Comparison of ENCODE assay signal across 20 cellular contexts in genomic region chr1:37879865-37880264, GRCh38. TPM values are rescaled to one million over a fixed set of nuclear protein-coding genes. Genes with fewer than 3 reads are reported as not detected.
A peak's percentile ranks its signal among the peaks of the same experiment; 100 is the strongest.
DNase-seq lines count a peak whose midpoint lies in the region; ATAC-seq, FAIRE-seq and TF ChIP-seq lines count a peak whose summit lies in the region.
"Had no signal": no experiment of that assay in that cellular context is flagged by ENCODE, and none has a peak within 500 bp of the region (broad histone marks: within the 10 kb centered on the region; RNA-seq: fewer than 3 reads in every experiment).

No MANE protein-coding gene starts in this region.

- ATAC-seq in right lobe of liver, result peak in 3 of 4 donors; percentile 25 to 47 (median 30)
- no peak for ATAC-seq in stimulated activated naive CD8-positive, alpha-beta T cell treated with anti-CD3 and anti-CD28 coated beads, Interleukin-15, Interleukin-2, amounts not matched to agents 100 U/mL and 50 U/mL, for 24 hours

- no peaks in the 10 kb centered on the region for H3K27me3 ChIP-seq in right lobe of liver
- no peaks in the 10 kb centered on the region for H3K27me3 ChIP-seq in trophoblast cell (ENCODE audit: insufficient read depth, low read length)

- H4K12ac ChIP-seq in trophoblast cell (ENCODE audit: low read depth, low read length), result no peak overlapping the region

- no peak overlapping the region for H2AK5ac ChIP-seq in trophoblast cell (ENCODE audit: low read length)

- no peak overlapping the region for H3K4me3 ChIP-seq in kidney (ENCODE audit: low read length in 2 of 2)
- H3K4me3 ChIP-seq in right lobe of liver, result no peak overlapping the region
- H3K4me3 ChIP-seq in trophoblast cell (ENCODE audit: low read depth, low read length), result no peak overlapping the region
- H3K4me3 ChIP-seq: HAP-1 had no signal

- no peak overlapping the region for H3K23ac ChIP-seq in trophoblast cell (ENCODE audit: low read length)

- H3K27ac ChIP-seq in kidney (ENCODE audit: low read depth in 2 of 2, low read length in 2 of 2) (peak overlapping the region; percentile 11 to 14), right lobe of liver (no peak overlapping the region), trophoblast cell (ENCODE audit: low read depth, low read length) (no peak overlapping the region)

- no peaks in the 10 kb centered on the region for H3K79me2 ChIP-seq in trophoblast cell (ENCODE audit: control insufficient read depth, insufficient read depth, low read length, poor library complexity)

- FAIRE-seq in kidney (lab: Jason Lieb, UNC), result no peak
- FAIRE-seq: GM12891, GM18507, H54 had no signal

- H4K91ac ChIP-seq in trophoblast cell (ENCODE audit: low read depth, low read length), result no peak overlapping the region

- no peak overlapping the region for H2AFZ ChIP-seq in trophoblast cell (ENCODE audit: insufficient read depth, low read length, poor library complexity)

- TF ChIP-seq CTCF in kidney (IDR thresholded peaks at IDR 0.05; ENCODE audit: borderline replicate concordance, extremely low read depth, insufficient read depth) (no peak), right lobe of liver (IDR thresholded peaks at IDR 0.05) (no peak)

- no peaks in the 10 kb centered on the region for H3K79me1 ChIP-seq in trophoblast cell (ENCODE audit: low read length)

- no peak overlapping the region for H3K4ac ChIP-seq in trophoblast cell (ENCODE audit: low read depth, low read length)

- H3K4me1 ChIP-seq in kidney (ENCODE audit: control insufficient read depth in 1 of 2, insufficient read depth in 1 of 2, low read depth in 1 of 2, low read length in 2 of 2), result peaks cover 0 to 4% of the 10 kb centered on the region in 2 donors
- peaks cover 0 to 9% (median 0%) of the 10 kb centered on the region in 4 donors for H3K4me1 ChIP-seq in right lobe of liver
- H3K4me1 ChIP-seq in trophoblast cell (ENCODE audit: control insufficient read depth in 1 of 2, insufficient read depth in 2 of 2, low read length in 2 of 2), result no peaks in the 10 kb centered on the region
- H3K4me1 ChIP-seq: HAP-1 had no signal

- H3K36me3 ChIP-seq in kidney (ENCODE audit: control insufficient read depth in 1 of 2, insufficient read depth in 2 of 2, low read length in 2 of 2) (peaks cover 29 to 52% of the 10 kb centered on the region in 2 donors), right lobe of liver (peaks cover 0 to 87% (median 30%) of the 10 kb centered on the region in 4 donors), trophoblast cell (ENCODE audit: control insufficient read depth in 1 of 2, insufficient read depth in 2 of 2, low read length in 2 of 2) (peaks cover 23 to 24% of the 10 kb centered on the region in 2 experiments)

- H3K4me2 ChIP-seq in trophoblast cell (ENCODE audit: low read length), result no peak overlapping the region

- 57% methylated on average over 3 of the region's 4 CpGs for WGBS in right lobe of liver (ENCODE audit: insufficient coverage, low coverage, low lambda C conversion rate, missing lambda C conversion rate)
- WGBS in trophoblast cell (ENCODE audit: extremely low coverage, insufficient coverage, insufficient read length), result no CpG with 5 or more reads among the region's 4 CpGs

- no peak overlapping the region for H3K9ac ChIP-seq in kidney (ENCODE audit: low read length in 2 of 2)
- H3K9ac ChIP-seq in trophoblast cell (ENCODE audit: low read length), result no peak overlapping the region

- intact Hi-C loops in kidney (cut with DNase I) (no loop called here), right lobe of liver (cut with DNase I) (no loop called here)

- no peak overlapping the region for H4K8ac ChIP-seq in trophoblast cell (ENCODE audit: low read depth, low read length)

- peak; percentile 78 for DNase-seq in HT-29 (ENCODE audit: low spot score)
- DNase-seq in kidney, result no peak
- no peak for DNase-seq in right lobe of liver
- peak; percentile 91 to 96 for DNase-seq in trophoblast cell
- DNase-seq in stimulated activated naive CD8-positive, alpha-beta T cell treated with anti-CD3 and anti-CD28 coated beads, Interleukin-15, Interleukin-2, amounts not matched to agents 100 U/mL and 50 U/mL, for 24 hours, result no peak
- no peak for DNase-seq in DMS53 (lab: John Stamatoyannopoulos, UW)
- no peak for DNase-seq in GM19240 (ENCODE audit: insufficient read length, low spot score)
- DNase-seq: C1 segment of cervical spinal cord; CD4-positive, alpha-beta memory T cell; COR-L47; DMS153; DMS79; EL; GDM1; GOT3; HFFc6 had no signal

- TF ChIP-seq POLR2A in right lobe of liver (IDR thresholded peaks at IDR 0.05), result no peak

- no peak overlapping the region for H3K18ac ChIP-seq in trophoblast cell (ENCODE audit: low read length)

- H3K14ac ChIP-seq in trophoblast cell (ENCODE audit: low read length), result no peak overlapping the region

- no peak overlapping the region for H2BK5ac ChIP-seq in trophoblast cell (ENCODE audit: low read depth, low read length, poor library complexity)

- no peak overlapping the region for H2BK120ac ChIP-seq in trophoblast cell (ENCODE audit: insufficient read depth, low read length, poor library complexity)

- no peak overlapping the region for H2BK12ac ChIP-seq in trophoblast cell (ENCODE audit: low read length)

- H3K9me3 ChIP-seq in kidney (ENCODE audit: control insufficient read depth in 1 of 2, low read length in 2 of 2), result no peaks in the 10 kb centered on the region
- H3K9me3 ChIP-seq in right lobe of liver, result no peaks in the 10 kb centered on the region
- no peaks in the 10 kb centered on the region for H3K9me3 ChIP-seq in trophoblast cell (ENCODE audit: insufficient read depth, low read depth, low read length)
- H3K9me3 ChIP-seq: HAP-1 had no signal

RNA-seq across cellular contexts. Expression of gene MTF1, which starts 20.5 kb away (rescaled TPM):
- total RNA-seq in HT-29 (2014; rRNA removed; shearing (Covaris generic)), result 3.0 and 3.7 TPM in 2 replicates
- total RNA-seq in kidney, result 26.7 TPM
- polyA plus RNA-seq in kidney (ENCODE audit: insufficient read depth, low read depth, low replicate concordance), result 2.2 TPM
- total RNA-seq in right lobe of liver, result 10 to 100 TPM in 1 of 6 experiments, 1 to 10 TPM in 5; 3.5 to 10.3 (median 6.1) TPM
- 4.3 and 4.5 TPM in 2 replicates for polyA plus RNA-seq in trophoblast cell (2013)

Comparison
In these comparisons a context has a peak if more than half of its experiments do, and no peak if none do; other contexts are left out.
1. DNase-seq: peak in HT-29 (single experiment) and trophoblast cell (2 of 2); none in kidney (single experiment), right lobe of liver (0 of 3), stimulated activated naive CD8-positive, alpha-beta T cell treated with anti-CD3 and anti-CD28 coated beads, Interleukin-15, Interleukin-2, amounts not matched to agents 100 U/mL and 50 U/mL, for 24 hours (single experiment), DMS53 (single experiment) and GM19240 (single experiment).
2. H3K27ac ChIP-seq: peak in kidney (2 of 2); none in right lobe of liver (0 of 3) and trophoblast cell (single experiment).